In genomic region chr15:59656935-59657634, GRCh38 we compare ENCODE assay signal across 8 cellular contexts. TPM values are rescaled to one million over a fixed set of nuclear protein-coding genes. Genes with fewer than 3 reads are reported as not detected.
DNase-seq lines count a peak whose midpoint lies in the region; ATAC-seq, FAIRE-seq and TF ChIP-seq lines count a peak whose summit lies in the region.

GTF2A2 (minus strand) TSS chr15:59657515; CDS start chr15:59652277, 5,238 bp downstream.

- H3K4me3 ChIP-seq in OCI-LY1 (ENCODE audit: low read depth, low read length, poor library complexity, severe bottlenecking) = peak within 1 kb of the TSS; percentile 80

- ATAC-seq in GM21526 (IDR thresholded peaks at IDR 0.05; ENCODE audit: low FRiP score, unreplicated experiment) = peak; percentile 96

- H3K4me2 ChIP-seq in OCI-LY1 (ENCODE audit: low read length) = peak within 1 kb of the TSS; percentile 75

- DNase-seq in D341Med (ENCODE audit: low spot score) (peak; percentile 96), HuH-7 (ENCODE audit: low spot score) (peak; percentile 90), mesenteric fat pad (ENCODE audit: low spot score) (peak; percentile 98)
- DNase-seq in activated CD8-positive, alpha-beta memory T cell treated with anti-CD3 and anti-CD28 coated beads, Interleukin-2, amount 50 U/mL, for 4 hours = peak; percentile 91
- peak; percentile 88 for DNase-seq in stimulated activated CD8-positive, alpha-beta memory T cell treated with anti-CD3 and anti-CD28 coated beads, Interleukin-15, amount 100 ng/mL, for 1 hour (ENCODE audit: low read depth)

- no peaks in the 10 kb centered on the region for H4K20me1 ChIP-seq in OCI-LY1 (ENCODE audit: insufficient read depth, low read length)

- peaks cover 33% of the 10 kb centered on the region for H3K4me1 ChIP-seq in OCI-LY1 (ENCODE audit: insufficient read depth, low read length, severe bottlenecking)

- peaks cover 46% of the 10 kb centered on the region for H3K36me3 ChIP-seq in OCI-LY1 (ENCODE audit: insufficient read depth, low read length)

- TF ChIP-seq CTCF in OCI-LY1 (IDR thresholded peaks at IDR 0.05; ENCODE audit: low read length) = no peak

- H3K9me2 ChIP-seq in OCI-LY1 (ENCODE audit: low read depth, low read length) = no peaks in the 10 kb centered on the region

- H3K27me3 ChIP-seq in OCI-LY1 (ENCODE audit: insufficient read depth, low read length) = no peaks in the 10 kb centered on the region

- H3K27ac ChIP-seq in OCI-LY1 (ENCODE audit: low read depth, low read length, poor library complexity, severe bottlenecking) = peak within 1 kb of the TSS; percentile 29

- H3K9ac ChIP-seq in OCI-LY1 (ENCODE audit: low read length) = peak within 1 kb of the TSS; percentile 85

- peaks cover 51% of the 10 kb centered on the region for H3K79me2 ChIP-seq in OCI-LY1 (ENCODE audit: insufficient read depth, low read length)

- peaks cover 6% of the 10 kb centered on the region for H3K9me3 ChIP-seq in OCI-LY1 (ENCODE audit: low read length)

- H2AFZ ChIP-seq in OCI-LY1 (ENCODE audit: low read length) = no peak within 1 kb of the TSS

- peak; percentile 97 for FAIRE-seq in endometrium (lab: Jason Lieb, UNC)

- H3F3A ChIP-seq in OCI-LY1 (ENCODE audit: insufficient read depth, low read length) = no peaks in the 10 kb centered on the region; the same call in 1 of the 2 replicates

RNA-seq across cellular contexts. Expression of gene GTF2A2, which starts in this region (rescaled TPM):
- total RNA-seq in mesenteric fat pad = 94.7 TPM

Comparison
In these comparisons a context has a peak if more than half of its experiments do, and no peak if none do; other contexts are left out.
1. Peak in every context shown above with its lines: DNase-seq, ATAC-seq, H3K4me3 ChIP-seq and H3K27ac ChIP-seq.